ENCODE assay signal across 2 cellular contexts in genomic region chr9:4739587-4740372, GRCh38.
TF ChIP-seq lines count a peak whose summit lies in the region.

No MANE protein-coding gene starts in this region.

TF ChIP-seq in IMR-90, 13 proteins besides CTCF, POLR2A, EP300 and RAD21 (continued from another document):
- no peak for TF ChIP-seq CEBPB (IDR thresholded peaks at IDR 0.05; ENCODE audit: low read depth, low read length)
- no peak for TF ChIP-seq RCOR1 (IDR thresholded peaks at IDR 0.05; ENCODE audit: insufficient replicate concordance, low read length)
- TF ChIP-seq RFX5 (IDR thresholded peaks at IDR 0.05; ENCODE audit: low read depth, low read length): no peak
- no peak for TF ChIP-seq MXI1 (IDR thresholded peaks at IDR 0.05; ENCODE audit: borderline replicate concordance, low read depth, low read length)
- TF ChIP-seq NFE2L2 (IDR thresholded peaks at IDR 0.05; ENCODE audit: low read depth, low read length): no peak
- no peak for TF ChIP-seq BHLHE40 (IDR thresholded peaks at IDR 0.05; ENCODE audit: low read depth, low read length)
- no peak for TF ChIP-seq MAZ (IDR thresholded peaks at IDR 0.05; ENCODE audit: borderline replicate concordance, low read depth, low read length)
TF ChIP-seq in IMR-90: peak in this region for 0.

TF ChIP-seq in liver, 16 proteins besides CTCF, POLR2A, EP300 and RAD21 (continued from another document):
- no peak for TF ChIP-seq REST (IDR thresholded peaks at IDR 0.05)
- no peak for TF ChIP-seq GABPA (IDR thresholded peaks at IDR 0.05 in 1 of 2, conservative IDR thresholded peaks at IDR 0.05 in 1 of 2)
- no peak for TF ChIP-seq EGR1 (IDR thresholded peaks at IDR 0.05; ENCODE audit: low read depth in 2 of 2)
- TF ChIP-seq HNF4G (IDR thresholded peaks at IDR 0.05): no peak
- no peak for TF ChIP-seq FOXA1 (IDR thresholded peaks at IDR 0.05)
- no peak for TF ChIP-seq FOXA2 (IDR thresholded peaks at IDR 0.05)
